32 cellular contexts compared by ENCODE assay signal in genomic region chr17:14482715-14483114, GRCh38.
DNase-seq lines count a peak whose midpoint lies in the region; ATAC-seq, FAIRE-seq and TF ChIP-seq lines count a peak whose summit lies in the region.
"Had no signal": no experiment of that assay in that cellular context is flagged by ENCODE, and none has a peak within 500 bp of the region (broad histone marks: within the 10 kb centered on the region; RNA-seq: fewer than 3 reads in every experiment).

No MANE protein-coding gene starts in this region.

- intact Hi-C loops in HepG2 (cut with micrococcal nuclease; ENCODE audit: unreplicated experiment) (no loop called here), right lobe of liver (cut with DNase I) (no loop called here), K562 (cut with micrococcal nuclease) (no loop called here), dorsolateral prefrontal cortex (cut with DNase I) (no loop called here)

- BruUV-seq in HepG2 (replicated peaks; lab: Mats Ljungman, UMichigan), result no TSS peak
- no TSS peak for BruUV-seq in K562 (replicated peaks; lab: Mats Ljungman, UMichigan)

- 97% methylated on average over 1 of the region's 1 CpG for WGBS in HepG2 (ENCODE audit: low lambda C conversion rate)
- 100% methylated on average over 1 of the region's 1 CpG for WGBS in right lobe of liver (ENCODE audit: insufficient coverage, low coverage, low lambda C conversion rate, missing lambda C conversion rate)
- WGBS in A549 (ENCODE audit: missing lambda C conversion rate), result 38% methylated on average over 1 of the region's 1 CpG
- 0% methylated on average over 1 of the region's 1 CpG for WGBS in K562 (ENCODE audit: insufficient coverage, low coverage, missing lambda C conversion rate)

- H3K27me3 ChIP-seq in HepG2 (ENCODE audit: control insufficient read depth in 1 of 2, insufficient read depth in 2 of 2, low read length in 2 of 2) (no peaks in the 10 kb centered on the region), right lobe of liver (no peaks in the 10 kb centered on the region), K562 (ENCODE audit: control insufficient read depth in 2 of 2, insufficient read depth in 2 of 2, low read length in 2 of 2) (no peaks in the 10 kb centered on the region), dorsolateral prefrontal cortex (peaks cover 0 to 5% (median 0%) of the 10 kb centered on the region in 45 donors)
- H3K27me3 ChIP-seq: BE2C; BLaER1; BLaER1 treated with 17β-estradiol and CSF1 and Interleukin-3, amounts not matched to agents 10 nM and 100 nM had no signal

- H3K9me1 ChIP-seq in K562 (ENCODE audit: control insufficient read depth, insufficient read depth, low read length), result no peaks in the 10 kb centered on the region

- H3K4me1 ChIP-seq in HepG2 (ENCODE audit: insufficient read depth, low read length) (no peaks in the 10 kb centered on the region), right lobe of liver (no peaks in the 10 kb centered on the region), A549 (no peaks in the 10 kb centered on the region), K562 (replicated peaks in 1 of 2; ENCODE audit: control insufficient read depth in 2 of 2, insufficient read depth in 2 of 2, low read length in 2 of 2) (no peaks in the 10 kb centered on the region)
- H3K4me1 ChIP-seq: BE2C; BLaER1; BLaER1 treated with 17β-estradiol and CSF1 and Interleukin-3, amounts not matched to agents 10 nM and 100 nM; Caco-2 had no signal

- TF ChIP-seq RAD21 in HepG2 (CRISPR knock-in tag; IDR thresholded peaks at IDR 0.05) (no peak), A549 (conservative IDR thresholded peaks at IDR 0.05 in 1 of 2, IDR thresholded peaks at IDR 0.05 in 1 of 2) (no peak), K562 (CRISPR knock-in tag; conservative IDR thresholded peaks at IDR 0.05 in 1 of 2, IDR thresholded peaks at IDR 0.05 in 1 of 2) (no peak)

- in situ Hi-C loops in HepG2 (cut with HindIII; ENCODE audit: extremely low pct_ligation_motif_present, low pct_unique_long_range_greater_than_20kb) (no loop called here), K562 (cut with MboI) (no loop called here)

- TF ChIP-seq POLR2A in HepG2 (IDR thresholded peaks at IDR 0.05; ENCODE audit: insufficient read depth in 1 of 2, low read depth in 2 of 2, low read length in 2 of 2) (no peak), right lobe of liver (IDR thresholded peaks at IDR 0.05) (no peak), A549 (IDR thresholded peaks at IDR 0.05; ENCODE audit: low read length) (no peak), K562 (conservative IDR thresholded peaks at IDR 0.05) (no peak)

- H3K36me3 ChIP-seq in HepG2 (replicated peaks in 1 of 2; ENCODE audit: control insufficient read depth in 1 of 2, insufficient read depth in 2 of 2, low read length in 2 of 2) (peaks cover 9 to 19% of the 10 kb centered on the region in 2 experiments), right lobe of liver (no peaks in the 10 kb centered on the region), K562 (ENCODE audit: control insufficient read depth, insufficient read depth, low read length) (no peaks in the 10 kb centered on the region)
- H3K36me3 ChIP-seq: BE2C; BLaER1; BLaER1 treated with 17β-estradiol and CSF1 and Interleukin-3, amounts not matched to agents 10 nM and 100 nM had no signal

- TF ChIP-seq CTCF in HepG2 (CRISPR knock-in tag; IDR thresholded peaks at IDR 0.05) (no peak), right lobe of liver (IDR thresholded peaks at IDR 0.05) (no peak), A549 (IDR thresholded peaks at IDR 0.05) (no peak), K562 (IDR thresholded peaks at IDR 0.05 in 2 of 3, conservative IDR thresholded peaks at IDR 0.05 in 1 of 3; ENCODE audit: insufficient read depth in 2 of 3, low read depth in 1 of 3, low read length in 3 of 3) (no peak), dorsolateral prefrontal cortex (IDR thresholded peaks at IDR 0.05 in 54 of 56, conservative IDR thresholded peaks at IDR 0.05 in 2 of 56; ENCODE audit: low read depth in 1 of 56, partially characterized antibody in 56 of 56) (no peak)

- POLR2A ChIA-PET in HepG2 (lab: Yijun Ruan, JAX), result no interaction called here
- POLR2A ChIA-PET in A549 (lab: Yijun Ruan, JAX), result no interaction called here
- POLR2A ChIA-PET in K562 (lab: Yijun Ruan, JAX), result no interaction called here

- H3K4me3 ChIP-seq in HepG2 (replicated peaks in 1 of 3; ENCODE audit: insufficient read depth in 1 of 3, low read depth in 2 of 3, low read length in 3 of 3) (no peak overlapping the region), right lobe of liver (no peak overlapping the region), A549 (no peak overlapping the region), K562 (no peak overlapping the region), dorsolateral prefrontal cortex (no peak overlapping the region)
- H3K4me3 ChIP-seq: BLaER1; BLaER1 treated with 17β-estradiol and CSF1 and Interleukin-3, amounts not matched to agents 10 nM and 100 nM had no signal

- H3K9me3 ChIP-seq in HepG2 (ENCODE audit: low read length) (no peaks in the 10 kb centered on the region), right lobe of liver (no peaks in the 10 kb centered on the region), A549 (peaks cover 5% of the 10 kb centered on the region; the same call in 1 of the 3 replicates), K562 (replicated peaks; ENCODE audit: control insufficient read depth, insufficient read depth, low read depth, low read length) (no peaks in the 10 kb centered on the region)
- H3K9me3 ChIP-seq: BE2C, Caco-2 had no signal

- CTCF ChIA-PET in HepG2 (lab: Yijun Ruan, JAX; ENCODE audit: low intra/inter-chr PET ratio, low total read pairs) (no interaction called here), A549 (lab: Yijun Ruan, JAX) (no interaction called here), K562 (lab: Yijun Ruan, JAX; ENCODE audit: low intra/inter-chr PET ratio) (no interaction called here)

- no peak overlapping the region for H3K9ac ChIP-seq in HepG2 (ENCODE audit: insufficient read depth, low read depth, low read length)
- H3K9ac ChIP-seq in K562 (ENCODE audit: insufficient read depth in 1 of 2, low read depth in 2 of 2, low read length in 2 of 2), result no peak overlapping the region
- H3K9ac ChIP-seq: BLaER1; BLaER1 treated with 17β-estradiol and CSF1 and Interleukin-3, amounts not matched to agents 10 nM and 100 nM had no signal

- no peak for ATAC-seq in HepG2
- no peak for ATAC-seq in right lobe of liver
- no peak for ATAC-seq in A549
- no peak for ATAC-seq in K562
- ATAC-seq: CD8-positive, alpha-beta T cell had no signal

- no peak overlapping the region for H3K4me2 ChIP-seq in HepG2 (ENCODE audit: low read depth, low read length)
- no peak overlapping the region for H3K4me2 ChIP-seq in A549
- no peak overlapping the region for H3K4me2 ChIP-seq in K562 (ENCODE audit: insufficient read depth, low read length)
- H3K4me2 ChIP-seq: BLaER1; BLaER1 treated with 17β-estradiol and CSF1 and Interleukin-3, amounts not matched to agents 10 nM and 100 nM had no signal

- H4K20me1 ChIP-seq in HepG2 (ENCODE audit: insufficient read depth, low read length) (no peaks in the 10 kb centered on the region), K562 (replicated peaks; ENCODE audit: control insufficient read depth, insufficient read depth, low read length) (no peaks in the 10 kb centered on the region)
- H4K20me1 ChIP-seq: BLaER1; BLaER1 treated with 17β-estradiol and CSF1 and Interleukin-3, amounts not matched to agents 10 nM and 100 nM had no signal

- H2AFZ ChIP-seq in HepG2 (ENCODE audit: low read length) (no peak overlapping the region), K562 (ENCODE audit: low read depth, low read length) (no peak overlapping the region)

- TF ChIP-seq EP300 in HepG2 (IDR thresholded peaks at IDR 0.05; ENCODE audit: low read depth in 2 of 2, low read length in 2 of 2) (no peak), HepG2 (CRISPR knock-in tag; IDR thresholded peaks at IDR 0.05; ENCODE audit: borderline replicate concordance) (no peak), A549 (IDR thresholded peaks at IDR 0.05) (no peak), K562 (IDR thresholded peaks at IDR 0.05; ENCODE audit: low read length) (no peak)

- DNase-seq in HepG2 (ENCODE audit: low spot score), result no peak
- DNase-seq in right lobe of liver, result no peak
- no peak for DNase-seq in A549 (ENCODE audit: low read depth in 1 of 2, low spot score in 1 of 2)
- DNase-seq in K562 (ENCODE audit: extremely low read depth in 1 of 4, low spot score in 3 of 4), result no peak
- DNase-seq in D341Med (ENCODE audit: low spot score), result no peak
- no peak for DNase-seq in dorsolateral prefrontal cortex
- DNase-seq: 8988T; ACHN; AML-193; BE2C; C1 segment of cervical spinal cord; Caco-2; Calu3; CD4-positive, alpha-beta memory T cell; CD4-positive, alpha-beta T cell; CD4-positive, CD25-positive, alpha-beta regulatory T cell; CD8-positive, alpha-beta memory T cell; CD8-positive, alpha-beta T cell; COR-L47; DMS 273 treated with DMSO at 0.1 percent for 48 hours; DMS153; DMS53; DMS79; DMS79 treated with DMSO at 0.1 percent for 48 hours; DND-41; EL had no signal

- H3K27ac ChIP-seq in HepG2 (ENCODE audit: extremely low read length, insufficient read depth, low read length) (no peak overlapping the region), right lobe of liver (no peak overlapping the region), A549 (no peak overlapping the region), K562 (ENCODE audit: extremely low read depth, low read depth, low read length) (no peak overlapping the region), dorsolateral prefrontal cortex (no peak overlapping the region)
- H3K27ac ChIP-seq: 22Rv1; BLaER1; BLaER1 treated with 17β-estradiol and CSF1 and Interleukin-3, amounts not matched to agents 10 nM and 100 nM; C4-2B had no signal

- H3K79me2 ChIP-seq in HepG2 (ENCODE audit: insufficient read depth, low read length) (no peaks in the 10 kb centered on the region), K562 (ENCODE audit: control insufficient read depth, insufficient read depth, low read length) (no peaks in the 10 kb centered on the region)

- FAIRE-seq in HepG2 (lab: Jason Lieb, UNC) (no peak), A549 (lab: Jason Lieb, UNC) (no peak), K562 (lab: Jason Lieb, UNC) (no peak)
- FAIRE-seq: A204.1, D721Med had no signal

TF ChIP-seq in HepG2, 621 proteins besides CTCF, POLR2A, EP300 and RAD21:
- TF ChIP-seq MAFK (conservative IDR thresholded peaks at IDR 0.05 in 1 of 2, IDR thresholded peaks at IDR 0.05 in 1 of 2; ENCODE audit: low read length in 2 of 2), result peak; percentile 25 to 53; a peak in 2 of 4 replicates
- TF ChIP-seq ZNF879 (CRISPR knock-in tag; IDR thresholded peaks at IDR 0.05), result no peak
- no peak for TF ChIP-seq TOE1 (CRISPR knock-in tag; IDR thresholded peaks at IDR 0.05)
TF ChIP-seq in HepG2: peak in this region for 1.

TF ChIP-seq in A549, 52 proteins besides CTCF, POLR2A, EP300 and RAD21:
- TF ChIP-seq CEBPB (IDR thresholded peaks at IDR 0.05) (no peak), NFE2L2 (conservative IDR thresholded peaks at IDR 0.05; ENCODE audit: low read length) (no peak), MAFK (IDR thresholded peaks at IDR 0.05; ENCODE audit: partially characterized antibody) (peak; percentile 54)
TF ChIP-seq in A549: peak in this region for 1.

TF ChIP-seq in K562, 482 proteins besides CTCF, POLR2A, EP300 and RAD21:
- TF ChIP-seq ZBTB1 (CRISPR knock-in tag; IDR thresholded peaks at IDR 0.05; ENCODE audit: borderline replicate concordance, low read depth) (no peak), ZNF316 (IDR thresholded peaks at IDR 0.05) (peak; percentile 30; the same call in 1 of the 2 replicates), PRPF4 (IDR thresholded peaks at IDR 0.05; ENCODE audit: insufficient read depth, low read depth, low read length, poor library complexity, severe bottlenecking) (no peak), MCM3 (IDR thresholded peaks at IDR 0.05) (no peak)
TF ChIP-seq in K562: peak in this region for 1.

Comparison
In these comparisons a context has a peak if more than half of its experiments do, and no peak if none do; other contexts are left out.
1. Of the 241 proteins assayed by ChIP-seq in both HepG2 and K562: peak only in HepG2: MAFK; only in K562: none; in both: none; in neither: 240.